In genomic region chr5:155926011-155926410, GRCh38 we compare ENCODE assay signal across 18 cellular contexts.
DNase-seq lines count a peak whose midpoint lies in the region; ATAC-seq and TF ChIP-seq lines count a peak whose summit lies in the region.
"Had no signal": no experiment of that assay in that cellular context is flagged by ENCODE, and none has a peak within 500 bp of the region (broad histone marks: within the 10 kb centered on the region; RNA-seq: fewer than 3 reads in every experiment).

No MANE protein-coding gene starts in this region.

- H3K9me3 ChIP-seq in adipocyte (ENCODE audit: control insufficient read depth, low read length) = no peaks in the 10 kb centered on the region
- H3K9me3 ChIP-seq: BLaER1 had no signal

- peak; percentile 90 for DNase-seq in AG10803 (ENCODE audit: low read depth)
- DNase-seq in HCEC 1CT = peak; percentile 22
- peak; percentile 21 for DNase-seq in adipocyte (ENCODE audit: low read depth)
- peak; percentile 57 for DNase-seq in kidney glomerular epithelial cell (lab: John Stamatoyannopoulos, UW)
- DNase-seq in activated CD4-positive, CD25-positive, alpha-beta regulatory T cell treated with anti-CD3 and anti-CD28 coated beads, Interleukin-2, amount 50 U/mL, for 72 hours = no peak
- no peak for DNase-seq in activated effector memory CD4-positive, alpha-beta T cell treated with Interleukin-2 at 50 U/mL for 16 hours
- DNase-seq: ACHN; CD4-positive, alpha-beta memory T cell; DMS53; H9; NCI-H1105 treated with DMSO at 0.1 percent for 48 hours; NCI-H1694 treated with DMSO at 0.1 percent for 48 hours; NCI-H524; NCI-H82; OCI-M1 had no signal

- H3K4me3 ChIP-seq in AG10803 (ENCODE audit: low read length) (no peak overlapping the region), adipocyte (ENCODE audit: low read length) (no peak overlapping the region)
- H3K4me3 ChIP-seq: BLaER1, K562 had no signal

- H3K4me1 ChIP-seq in adipocyte (ENCODE audit: control insufficient read depth, insufficient read depth, low read length) = no peaks in the 10 kb centered on the region
- H3K4me1 ChIP-seq: BLaER1 had no signal

- TF ChIP-seq CTCF in AG10803 (conservative IDR thresholded peaks at IDR 0.05; ENCODE audit: low read length) = no peak

- no peak for ATAC-seq in GM21825 (IDR thresholded peaks at IDR 0.05; ENCODE audit: unreplicated experiment)
- ATAC-seq: K562 had no signal

- no peaks in the 10 kb centered on the region for H3K27me3 ChIP-seq in adipocyte (replicated peaks; ENCODE audit: control insufficient read depth, insufficient read depth, low read length)
- H3K27me3 ChIP-seq: BLaER1 had no signal

- H3K9ac ChIP-seq in adipocyte (ENCODE audit: low read length) = no peak overlapping the region
- H3K9ac ChIP-seq: BLaER1 had no signal

- no peaks in the 10 kb centered on the region for H3K36me3 ChIP-seq in adipocyte (ENCODE audit: control insufficient read depth, insufficient read depth, low read length, severe bottlenecking)
- H3K36me3 ChIP-seq: BLaER1 had no signal

Comparison
In these comparisons a context has a peak if more than half of its experiments do, and no peak if none do; other contexts are left out.
1. DNase-seq: peak in AG10803 (single experiment), HCEC 1CT (single experiment), adipocyte (single experiment) and kidney glomerular epithelial cell (single experiment); none in activated CD4-positive, CD25-positive, alpha-beta regulatory T cell treated with anti-CD3 and anti-CD28 coated beads, Interleukin-2, amount 50 U/mL, for 72 hours (single experiment) and activated effector memory CD4-positive, alpha-beta T cell treated with Interleukin-2 at 50 U/mL for 16 hours (single experiment).